In genomic region chr7:121513105-121513504, GRCh38 we compare ENCODE assay signal across 33 cellular contexts.
"Had no signal": no experiment of that assay in that cellular context is flagged by ENCODE, and none has a peak within 500 bp of the region (broad histone marks: within the 10 kb centered on the region; RNA-seq: fewer than 3 reads in every experiment).

No MANE protein-coding gene starts in this region.

- H3K4me3 ChIP-seq: coronary artery, esophagus squamous epithelium had no signal

- H3K27me3 Mint-ChIP-seq: dendritic cell treated with granulocyte-macrophage colony-stimulating factor and Interleukin-4, amounts not matched to agents 40 ng/mL and 50 ng/mL, for 4 days had no signal

- H3K4me1 Mint-ChIP-seq: activated CD4-positive, alpha-beta T cell treated with anti-CD3 and anti-CD28 coated beads, Interleukin-2, amount 10 ng/mL, durations not matched to agents 7 days and 5 days; activated T-helper 17 cell treated with anti-CD3 and anti-CD28 coated beads, Interleukin-2, amount 50 U/mL, for 72 hours; central memory CD8-positive, alpha-beta T cell; T-helper 17 cell had no signal

- DNase-seq: activated CD4-positive, alpha-beta T cell treated with anti-CD3 and anti-CD28 coated beads for 4 hours; activated CD4-positive, alpha-beta T cell treated with anti-CD3 and anti-CD28 coated beads, Interleukin-2, amount 10 ng/mL, durations not matched to agents 7 days and 5 days; activated CD4-positive, alpha-beta T cell treated with anti-CD3 and anti-CD28 coated beads, Interleukin-2, amount 50 U/mL, for 4 hours; activated CD4-positive, CD25-positive, alpha-beta regulatory T cell; activated CD4-positive, CD25-positive, alpha-beta regulatory T cell treated with anti-CD3 and anti-CD28 coated beads, Interleukin-2, amount 50 U/mL, for 72 hours; activated CD8-positive, alpha-beta memory T cell treated with anti-CD3 and anti-CD28 coated beads for 24 hours; activated CD8-positive, alpha-beta T cell treated with anti-CD3 and anti-CD28 coated beads for 36 hours; activated effector memory CD4-positive, alpha-beta T cell treated with Interleukin-2 at 50 U/mL for 16 hours; activated gamma-delta T cell treated with Interleukin-2 at 50 U/mL for 16 hours; activated naive CD4-positive, alpha-beta T cell treated with anti-CD3 and anti-CD28 coated beads, Interleukin-2, amount 50 U/mL, for 16 hours; activated naive CD4-positive, alpha-beta T cell treated with Interleukin-2 at 50 U/mL for 16 hours; activated T-cell treated with anti-CD3 and anti-CD28 coated beads, Interleukin-2, amount 50 U/mL, for 4 hours; amniotic stem cell; anterior cingulate cortex; brain microvascular endothelial cell; effector CD4-positive, alpha-beta T cell; effector memory CD8-positive, alpha-beta T cell; esophagus squamous epithelium; head of caudate nucleus; T-helper 1 cell; T-helper 17 cell; T1000; WERI-Rb-1 had no signal

- FAIRE-seq: astrocyte, bronchial epithelial cell, frontal cortex had no signal

- ATAC-seq: activated CD8-positive, alpha-beta T cell treated with anti-CD3 and anti-CD28 coated beads for 36 hours; activated T-cell treated with anti-CD3 and anti-CD28 coated beads, Interleukin-2, amount 50 U/mL, for 4 hours; activated T-helper 17 cell treated with anti-CD3 and anti-CD28 coated beads, Interleukin-2, amount 50 U/mL, for 72 hours; effector memory CD8-positive, alpha-beta T cell; T-helper 17 cell had no signal

- H3K27me3 ChIP-seq: brain microvascular endothelial cell, esophagus squamous epithelium had no signal

- H3K4me1 ChIP-seq: esophagus squamous epithelium had no signal

- H3K27ac ChIP-seq: brain microvascular endothelial cell, coronary artery, epithelial cell of prostate, esophagus squamous epithelium, WERI-Rb-1 had no signal

- H3K36me3 ChIP-seq: brain microvascular endothelial cell, esophagus squamous epithelium, WERI-Rb-1 had no signal

- H3K27ac Mint-ChIP-seq: activated CD4-positive, alpha-beta T cell treated with anti-CD3 and anti-CD28 coated beads, Interleukin-2, amount 10 ng/mL, durations not matched to agents 7 days and 5 days; activated CD8-positive, alpha-beta T cell treated with anti-CD3 and anti-CD28 coated beads for 36 hours; activated naive CD8-positive, alpha-beta T cell; activated T-helper 17 cell treated with anti-CD3 and anti-CD28 coated beads, Interleukin-2, amount 50 U/mL, for 72 hours; dendritic cell treated with granulocyte-macrophage colony-stimulating factor and Interleukin-4, amounts not matched to agents 40 ng/mL and 50 ng/mL, for 4 days; effector memory CD8-positive, alpha-beta T cell; T-helper 17 cell; T-helper 2 cell treated with Interferon-gamma antibody and Interleukin-4, amounts not matched to agents 5 μg/mL and 100 μg/mL, for 36 hours had no signal

- H3K4me3 Mint-ChIP-seq: activated CD4-positive, alpha-beta T cell treated with anti-CD3 and anti-CD28 coated beads, Interleukin-2, amount 10 ng/mL, durations not matched to agents 7 days and 5 days; activated CD8-positive, alpha-beta T cell treated with anti-CD3 and anti-CD28 coated beads for 36 hours; activated naive CD8-positive, alpha-beta T cell; activated T-cell treated with anti-CD3 and anti-CD28 coated beads, Interleukin-2, amount 50 U/mL, for 4 hours; activated T-helper 17 cell treated with anti-CD3 and anti-CD28 coated beads, Interleukin-2, amount 50 U/mL, for 72 hours; central memory CD8-positive, alpha-beta T cell; dendritic cell treated with granulocyte-macrophage colony-stimulating factor and Interleukin-4, amounts not matched to agents 40 ng/mL and 50 ng/mL, for 4 days; effector memory CD8-positive, alpha-beta T cell; T-helper 17 cell; T-helper 2 cell treated with Interferon-gamma antibody and Interleukin-4, amounts not matched to agents 5 μg/mL and 100 μg/mL, for 36 hours had no signal
